10 cellular contexts compared by ENCODE assay signal in the genomic region with DNA sequence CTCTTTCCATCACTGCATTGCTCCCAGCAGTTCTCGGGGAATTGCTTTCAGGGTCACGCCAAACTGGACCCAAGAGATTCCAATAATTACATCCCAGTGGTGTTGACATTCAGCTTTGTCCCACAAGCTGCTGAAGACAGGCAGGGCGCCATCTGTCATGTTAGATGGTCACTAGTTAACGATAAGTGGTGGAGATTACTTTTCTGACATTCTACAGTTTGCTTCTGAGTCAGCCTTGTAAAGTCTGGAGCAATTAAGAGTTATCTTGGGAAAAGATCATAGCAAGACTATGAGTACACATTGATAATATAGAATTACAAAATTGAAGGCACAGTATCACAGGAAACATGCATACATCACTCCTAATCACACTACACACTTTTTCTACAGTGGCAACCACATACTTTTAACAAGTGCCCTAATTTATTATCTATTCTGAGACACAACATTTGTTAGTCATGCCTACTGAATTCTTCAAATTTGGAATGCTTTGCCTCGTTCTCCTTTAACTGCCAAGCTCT. TPM values are rescaled to one million over a fixed set of nuclear protein-coding genes. Genes with fewer than 3 reads are reported as not detected.
A peak's percentile ranks its signal among the peaks of the same experiment; 100 is the strongest.
DNase-seq lines count a peak whose midpoint lies in the region; ATAC-seq and TF ChIP-seq lines count a peak whose summit lies in the region.
"Had no signal": no experiment of that assay in that cellular context is flagged by ENCODE, and none has a peak within 500 bp of the region (broad histone marks: within the 10 kb centered on the region; RNA-seq: fewer than 3 reads in every experiment).

No MANE protein-coding gene starts in this region.

- H3K9me3 ChIP-seq in cardiac muscle cell (ENCODE audit: low read depth) (no peaks in the 10 kb centered on the region), right atrium auricular region (no peaks in the 10 kb centered on the region), vagina (no peaks in the 10 kb centered on the region)

- H3K27ac ChIP-seq in cardiac muscle cell (no peak overlapping the region), right atrium auricular region (no peak overlapping the region), vagina (peak overlapping the region; percentile 4)

- TF ChIP-seq POLR2A in vagina (IDR thresholded peaks at IDR 0.05), result no peak

- H3K4me3 ChIP-seq in cardiac muscle cell, result no peak overlapping the region
- H3K4me3 ChIP-seq in right atrium auricular region, result no peak overlapping the region
- no peak overlapping the region for H3K4me3 ChIP-seq in foreskin fibroblast (ENCODE audit: low read depth in 1 of 2, low read length in 2 of 2)
- no peak overlapping the region for H3K4me3 ChIP-seq in vagina

- H3K36me3 ChIP-seq in cardiac muscle cell (no peaks in the 10 kb centered on the region), right atrium auricular region (no peaks in the 10 kb centered on the region), vagina (no peaks in the 10 kb centered on the region)

- H3K27me3 ChIP-seq in cardiac muscle cell, result no peaks in the 10 kb centered on the region
- no peaks in the 10 kb centered on the region for H3K27me3 ChIP-seq in right atrium auricular region
- no peaks in the 10 kb centered on the region for H3K27me3 ChIP-seq in vagina

- intact Hi-C loops in vagina (cut with DNase I), result no loop called here

- TF ChIP-seq CTCF in cardiac muscle cell (IDR thresholded peaks at IDR 0.05; ENCODE audit: low read depth, low read length), result no peak
- TF ChIP-seq CTCF in right atrium auricular region (IDR thresholded peaks at IDR 0.05), result no peak
- TF ChIP-seq CTCF in foreskin fibroblast (IDR thresholded peaks at IDR 0.05; ENCODE audit: low read depth, low read length), result no peak
- no peak for TF ChIP-seq CTCF in vagina (IDR thresholded peaks at IDR 0.05)

- H3K4me1 ChIP-seq in cardiac muscle cell (ENCODE audit: low read depth) (peaks cover 3% of the 10 kb centered on the region), right atrium auricular region (no peaks in the 10 kb centered on the region), vagina (peaks cover 20% of the 10 kb centered on the region)

- DNase-seq in cardiac muscle cell (ENCODE audit: low read depth in 1 of 2, low spot score in 1 of 2), result peak; percentile 20 to 58
- no peak for DNase-seq in right atrium auricular region (ENCODE audit: low spot score)
- peak; percentile 87 for DNase-seq in RPMI7951 (ENCODE audit: low read depth)
- DNase-seq in foreskin fibroblast, result peak; percentile 61 to 63
- DNase-seq in vagina (ENCODE audit: extremely low spot score in 2 of 2), result no peak
- no peak for DNase-seq in activated T-cell treated with anti-CD3 and anti-CD28 coated beads, Interleukin-2, amount 50 U/mL, for 48 hours
- DNase-seq: activated gamma-delta T cell, occipital lobe had no signal

- no peak for ATAC-seq in GM18867 (IDR thresholded peaks at IDR 0.05; ENCODE audit: unreplicated experiment)
- ATAC-seq in GM18511 (IDR thresholded peaks at IDR 0.05; ENCODE audit: unreplicated experiment), result no peak

RNA-seq across cellular contexts. Expression of a gene that starts 41.9 kb away (rescaled TPM):
- total RNA-seq in cardiac muscle cell (36.2 and 53.5 TPM in 2 replicates), right atrium auricular region (10 to 100 TPM; 58.3 to 61.6 TPM), vagina (90.6 TPM)
- 15.5 and 29.6 TPM in 2 replicates for polyA plus RNA-seq in cardiac muscle cell
- 111 and 119 TPM in 2 replicates for total RNA-seq in RPMI7951 (2014; rRNA removed; shearing (Covaris generic))

Comparison
In these comparisons a context has a peak if more than half of its experiments do, and no peak if none do; other contexts are left out.
1. DNase-seq: peak in cardiac muscle cell (2 of 2), RPMI7951 (single experiment) and foreskin fibroblast (2 of 2); none in right atrium auricular region (single experiment), vagina (0 of 2) and activated T-cell treated with anti-CD3 and anti-CD28 coated beads, Interleukin-2, amount 50 U/mL, for 48 hours (0 of 2).